Comparison of ENCODE assay signal across 10 cellular contexts in genomic region chr12:121278450-121279375, GRCh38. TPM values are rescaled to one million over a fixed set of nuclear protein-coding genes. Genes with fewer than 3 reads are reported as not detected.
DNase-seq lines count a peak whose midpoint lies in the region; FAIRE-seq and TF ChIP-seq lines count a peak whose summit lies in the region.
"Had no signal": no experiment of that assay in that cellular context is flagged by ENCODE, and none has a peak within 500 bp of the region (broad histone marks: within the 10 kb centered on the region; RNA-seq: fewer than 3 reads in every experiment).

No MANE protein-coding gene starts in this region.

- H3K4me1 Mint-ChIP-seq in MCF 10A (ENCODE audit: insufficient read depth, unreplicated experiment) (peaks cover 4% of the 10 kb centered on the region), endothelial cell (ENCODE audit: unreplicated experiment) (peaks cover 34% of the 10 kb centered on the region), mesothelial cell of epicardium (no peaks in the 10 kb centered on the region)
- H3K4me1 Mint-ChIP-seq in CD4-positive, alpha-beta memory T cell = peaks cover 0 to 5% (median 0%) of the 10 kb centered on the region in 4 donors

- H3K36me3 Mint-ChIP-seq in MCF 10A (ENCODE audit: insufficient read depth, unreplicated experiment) (peaks cover 20% of the 10 kb centered on the region), endothelial cell (ENCODE audit: low read depth, unreplicated experiment) (peaks cover 21% of the 10 kb centered on the region), mesothelial cell of epicardium (peaks cover 26% of the 10 kb centered on the region)
- H3K36me3 Mint-ChIP-seq in CD4-positive, alpha-beta memory T cell = peaks cover 6 to 8% of the 10 kb centered on the region in 2 donors

- TF ChIP-seq CTCF in breast epithelium (IDR thresholded peaks at IDR 0.05) = no peak
- no peak for TF ChIP-seq CTCF in MCF 10A (IDR thresholded peaks at IDR 0.05; ENCODE audit: unreplicated experiment)
- TF ChIP-seq CTCF in endothelial cell (IDR thresholded peaks at IDR 0.05; ENCODE audit: unreplicated experiment) = no peak
- TF ChIP-seq CTCF in mesothelial cell of epicardium (IDR thresholded peaks at IDR 0.05; ENCODE audit: unreplicated experiment) = no peak
- TF ChIP-seq CTCF in vagina (IDR thresholded peaks at IDR 0.05) = no peak

- H3K4me3 Mint-ChIP-seq in MCF 10A (ENCODE audit: unreplicated experiment) (no peak overlapping the region), endothelial cell (ENCODE audit: unreplicated experiment) (peak overlapping the region; percentile 56), mesothelial cell of epicardium (no peak overlapping the region)
- H3K4me3 Mint-ChIP-seq in CD4-positive, alpha-beta memory T cell = no peak overlapping the region
- H3K4me3 Mint-ChIP-seq: activated CD4-positive, alpha-beta T cell treated with anti-CD3 and anti-CD28 coated beads for 36 hours had no signal

- H3K36me3 ChIP-seq in breast epithelium = no peaks in the 10 kb centered on the region
- H3K36me3 ChIP-seq in vagina = peaks cover 0 to 5% of the 10 kb centered on the region in 2 donors
- no peaks in the 10 kb centered on the region for H3K36me3 ChIP-seq in CD4-positive, alpha-beta memory T cell (ENCODE audit: insufficient read depth, low read length)

- no TSS peak for BruUV-seq in MCF 10A (replicated peaks; lab: Mats Ljungman, UMichigan)

- no peak overlapping the region for H3K27ac Mint-ChIP-seq in MCF 10A (ENCODE audit: low read depth, unreplicated experiment)
- peak overlapping the region; percentile 72 for H3K27ac Mint-ChIP-seq in endothelial cell (ENCODE audit: unreplicated experiment)
- peak overlapping the region; percentile 9 for H3K27ac Mint-ChIP-seq in mesothelial cell of epicardium
- no peak overlapping the region for H3K27ac Mint-ChIP-seq in CD4-positive, alpha-beta memory T cell
- H3K27ac Mint-ChIP-seq: activated CD4-positive, alpha-beta T cell treated with anti-CD3 and anti-CD28 coated beads for 36 hours had no signal

- H3K4me1 ChIP-seq in breast epithelium (no peaks in the 10 kb centered on the region), vagina (peaks cover 25% of the 10 kb centered on the region)
- H3K4me1 ChIP-seq in CD4-positive, alpha-beta memory T cell (ENCODE audit: insufficient read depth, low read length) = no peaks in the 10 kb centered on the region

- POLR2A ChIA-PET in MCF 10A (lab: Yijun Ruan, JAX) = no interaction called here
- POLR2A ChIA-PET in CD4-positive, alpha-beta memory T cell (lab: Charles Lee; ENCODE audit: partially characterized antibody) = no interaction called here

- H3K9me3 Mint-ChIP-seq in MCF 10A (ENCODE audit: unreplicated experiment) = no peaks in the 10 kb centered on the region
- no peaks in the 10 kb centered on the region for H3K9me3 Mint-ChIP-seq in endothelial cell (ENCODE audit: unreplicated experiment)
- H3K9me3 Mint-ChIP-seq in mesothelial cell of epicardium = peaks cover 5% of the 10 kb centered on the region
- H3K9me3 Mint-ChIP-seq in CD4-positive, alpha-beta memory T cell = peaks cover 0 to 2% (median 0%) of the 10 kb centered on the region in 8 donors

- H3K9me3 ChIP-seq in breast epithelium (no peaks in the 10 kb centered on the region), vagina (no peaks in the 10 kb centered on the region)
- H3K9me3 ChIP-seq in CD4-positive, alpha-beta memory T cell (ENCODE audit: control insufficient read depth in 1 of 2, low read length in 2 of 2) = no peaks in the 10 kb centered on the region

- H3K4me3 ChIP-seq in breast epithelium (peak overlapping the region in 1 of 3 donors; percentile 18), vagina (no peak overlapping the region)
- no peak overlapping the region for H3K4me3 ChIP-seq in CD4-positive, alpha-beta memory T cell (ENCODE audit: low read length in 2 of 2)

- H3K27me3 ChIP-seq in breast epithelium (no peaks in the 10 kb centered on the region), vagina (no peaks in the 10 kb centered on the region)
- no peaks in the 10 kb centered on the region for H3K27me3 ChIP-seq in CD4-positive, alpha-beta memory T cell (ENCODE audit: insufficient read depth, low read length)

- DNase-seq in breast epithelium (ENCODE audit: low spot score in 2 of 2) (no peak), MCF 10A (ENCODE audit: unreplicated experiment) (no peak), endothelial cell (ENCODE audit: low spot score) (no peak), mesothelial cell of epicardium (ENCODE audit: low spot score in 2 of 2, unreplicated experiment in 2 of 2) (no peak), vagina (ENCODE audit: extremely low spot score in 2 of 2) (no peak), H54 (ENCODE audit: insufficient read length, low spot score) (no peak)
- DNase-seq in central memory CD4-positive, alpha-beta T cell = no peak
- no peak for DNase-seq in CD4-positive, alpha-beta memory T cell
- DNase-seq: activated CD4-positive, alpha-beta T cell treated with anti-CD3 and anti-CD28 coated beads for 36 hours; amniotic stem cell had no signal

- FAIRE-seq in H54 (lab: Jason Lieb, UNC) = no peak

- H3K27me3 Mint-ChIP-seq in MCF 10A (ENCODE audit: insufficient read depth, unreplicated experiment) = no peaks in the 10 kb centered on the region
- H3K27me3 Mint-ChIP-seq in endothelial cell (ENCODE audit: unreplicated experiment) = no peaks in the 10 kb centered on the region
- H3K27me3 Mint-ChIP-seq in mesothelial cell of epicardium (ENCODE audit: low read depth) = no peaks in the 10 kb centered on the region
- H3K27me3 Mint-ChIP-seq in CD4-positive, alpha-beta memory T cell = no peaks in the 10 kb centered on the region
- H3K27me3 Mint-ChIP-seq: activated CD4-positive, alpha-beta T cell treated with anti-CD3 and anti-CD28 coated beads for 36 hours had no signal

- H3K27ac ChIP-seq in breast epithelium (peak overlapping the region; percentile 44 to 82), vagina (peak overlapping the region; percentile 78)
- no peak overlapping the region for H3K27ac ChIP-seq in CD4-positive, alpha-beta memory T cell (ENCODE audit: low read depth, low read length)

- CTCF ChIA-PET in MCF 10A (lab: Yijun Ruan, JAX) = interaction anchor here (1.1 to 1.7 kb wide), 2 partner anchors 9 to 19 kb away, joined by 3 to 4 read pairs; no protein-coding TSS in a partner anchor
- CTCF ChIA-PET in CD4-positive, alpha-beta memory T cell (lab: Charles Lee; ENCODE audit: partially characterized antibody) = no interaction called here

- intact Hi-C loops in breast epithelium (cut with DNase I; ENCODE audit: low total_unique reads) = no loop called here
- intact Hi-C loops in MCF 10A (cut with micrococcal nuclease) = loop anchor here (5.0 kb wide), 1 partner anchor 124 kb away; the partner anchor contains the start of gene RNF34
- intact Hi-C loops in vagina (cut with DNase I) = no loop called here
- intact Hi-C loops in CD4-positive, alpha-beta memory T cell (cut with micrococcal nuclease) = no loop called here

- TF ChIP-seq POLR2A in breast epithelium (IDR thresholded peaks at IDR 0.05) = no peak
- TF ChIP-seq POLR2A in vagina (IDR thresholded peaks at IDR 0.05) = no peak
- TF ChIP-seq POLR2A in H54 (IDR thresholded peaks at IDR 0.05; ENCODE audit: low read depth, low read length) = no peak

RNA-seq across cellular contexts. Expression of gene CAMKK2, which starts 17.8 kb away (rescaled TPM):
- 10 to 100 TPM; 27.4 to 32.0 (median 29.2) TPM for total RNA-seq in breast epithelium
- 31.9 and 36.3 TPM in 2 replicates for total RNA-seq in MCF 10A (2022)
- total RNA-seq in endothelial cell (ENCODE audit: unreplicated experiment) = 44.5 TPM
- 25.9 to 28.1 TPM (median 27.6 TPM) in 3 replicates for total RNA-seq in mesothelial cell of epicardium
- total RNA-seq in vagina = 32.7 TPM
- 10 to 100 TPM; 17.0 to 20.0 TPM for total RNA-seq in CD4-positive, alpha-beta memory T cell
- 10 to 100 TPM; 13.4 to 20.6 TPM for polyA plus RNA-seq in CD4-positive, alpha-beta memory T cell

Comparison
In these comparisons a context has a peak if more than half of its experiments do, and no peak if none do; other contexts are left out.
1. H3K27ac Mint-ChIP-seq: peak in endothelial cell (single experiment) and mesothelial cell of epicardium (single experiment); none in MCF 10A (single experiment) and CD4-positive, alpha-beta memory T cell (0 of 7).